In the genomic region with DNA sequence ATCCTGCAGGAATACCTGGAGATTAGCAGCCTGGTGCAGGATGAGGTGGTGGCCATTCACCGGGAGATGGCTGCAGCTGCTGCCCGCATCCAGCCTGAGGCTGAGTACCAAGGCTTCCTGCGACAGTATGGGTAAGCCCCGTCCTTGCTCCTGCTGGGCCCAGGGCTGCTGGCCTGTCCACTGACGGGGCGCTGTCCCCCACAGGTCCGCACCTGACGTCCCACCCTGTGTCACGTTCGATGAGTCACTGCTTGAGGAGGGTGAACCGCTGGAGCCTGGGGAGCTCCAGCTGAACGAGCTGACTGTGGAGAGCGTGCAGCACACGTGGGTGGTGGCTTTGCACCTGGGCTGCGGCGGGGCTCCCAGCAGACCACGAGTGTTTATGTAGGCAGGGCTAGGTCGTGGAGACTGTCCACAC, we compare ENCODE assay signal across 21 cellular contexts. TPM values are rescaled to one million over a fixed set of nuclear protein-coding genes. Genes with fewer than 3 reads are reported as not detected.
DNase-seq lines count a peak whose midpoint lies in the region; ATAC-seq and TF ChIP-seq lines count a peak whose summit lies in the region.
"Had no signal": no experiment of that assay in that cellular context is flagged by ENCODE, and none has a peak within 500 bp of the region (broad histone marks: within the 10 kb centered on the region; RNA-seq: fewer than 3 reads in every experiment).

No MANE protein-coding gene starts in this region.

- no CpG with 5 or more reads among the region's 18 CpGs for WGBS in neuronal stem cell (ENCODE audit: extremely low coverage in 2 of 2, insufficient read length in 2 of 2, insufficient replicate concordance in 1 of 2), 2 donors

- peak overlapping the region; percentile 48 for H3K18ac ChIP-seq in neuronal stem cell (ENCODE audit: low read length)

- no peak overlapping the region for H2AFZ ChIP-seq in neuronal stem cell (ENCODE audit: low read length)

- no peaks in the 10 kb centered on the region for H3K9me3 ChIP-seq in HEK293 (ENCODE audit: control insufficient read depth, insufficient read depth, low read depth, low read length)
- no peaks in the 10 kb centered on the region for H3K9me3 ChIP-seq in neuronal stem cell (replicated peaks in 1 of 2; ENCODE audit: control insufficient read depth in 2 of 2, insufficient read depth in 1 of 2, low read depth in 1 of 2, low read length in 2 of 2)
- no peaks in the 10 kb centered on the region for H3K9me3 ChIP-seq in Caco-2
- H3K9me3 ChIP-seq: transverse colon had no signal

- TF ChIP-seq CTCF in HEK293 (tag by site-specific recombination; IDR thresholded peaks at IDR 0.05) (no peak), Caco-2 (IDR thresholded peaks at IDR 0.05; ENCODE audit: insufficient read depth in 1 of 2, low read depth in 1 of 2, low read length in 1 of 2, severe bottlenecking in 1 of 2, unreplicated experiment in 1 of 2) (no peak), brain microvascular endothelial cell (IDR thresholded peaks at IDR 0.05; ENCODE audit: low read depth, low read length, missing control alignments) (no peak)

- no peak overlapping the region for H3K27ac Mint-ChIP-seq in activated CD8-positive, alpha-beta T cell treated with anti-CD3 and anti-CD28 coated beads, Interleukin-2, amount 10 ng/mL, durations not matched to agents 7 days and 5 days
- H3K27ac Mint-ChIP-seq in Caco-2 (ENCODE audit: unreplicated experiment), result no peak overlapping the region
- H3K27ac Mint-ChIP-seq: HFFc6, mesothelial cell of epicardium, nephron progenitor cell had no signal

- H3K4me3 ChIP-seq in HEK293 (ENCODE audit: low read depth, low read length) (no peak overlapping the region), neuronal stem cell (ENCODE audit: low read length in 2 of 2) (peak overlapping the region in 1 of 2 donors; percentile 27), Caco-2 (ENCODE audit: low read depth, low read length) (no peak overlapping the region), brain microvascular endothelial cell (ENCODE audit: low read depth, low read length) (no peak overlapping the region)
- H3K4me3 ChIP-seq: transverse colon had no signal

- H2BK120ac ChIP-seq in neuronal stem cell (ENCODE audit: low read depth, low read length), result no peak overlapping the region

- ATAC-seq in activated CD8-positive, alpha-beta T cell treated with anti-CD3 and anti-CD28 coated beads, Interleukin-2, amount 10 ng/mL, durations not matched to agents 7 days and 5 days, result peak; percentile 42
- no peak for ATAC-seq in SK-N-SH treated with all-trans-retinoic acid at 6 μM for 48 hours
- ATAC-seq: left lobe of liver; stimulated activated naive CD8-positive, alpha-beta T cell treated with anti-CD3 and anti-CD28 coated beads, Interleukin-15, amount 100 ng/mL, for 72 hours had no signal

- no peak overlapping the region for H4K8ac ChIP-seq in neuronal stem cell (ENCODE audit: low read depth, low read length)

- no peak overlapping the region for H2BK15ac ChIP-seq in neuronal stem cell (ENCODE audit: low read length)

- POLR2A ChIA-PET in HEK293 (lab: Yijun Ruan, JAX), result interaction anchor here (0.6 to 1.0 kb wide), 2 partner anchors 20 to 54 kb away, joined by 3 to 4 read pairs; no protein-coding TSS in a partner anchor
- POLR2A ChIA-PET in activated CD8-positive, alpha-beta T cell treated with anti-CD3 and anti-CD28 coated beads, Interleukin-2, amount 10 ng/mL, durations not matched to agents 7 days and 5 days (lab: Charles Lee), result no interaction called here
- POLR2A ChIA-PET in Caco-2 (lab: Charles Lee), result no interaction called here

- H3K27me3 ChIP-seq in neuronal stem cell (ENCODE audit: control insufficient read depth in 3 of 3, insufficient read depth in 3 of 3, low read depth in 1 of 3, low read length in 3 of 3) (no peaks in the 10 kb centered on the region), Caco-2 (replicated peaks; ENCODE audit: control insufficient read depth, insufficient read depth, low read length) (no peaks in the 10 kb centered on the region), brain microvascular endothelial cell (replicated peaks) (no peaks in the 10 kb centered on the region)
- H3K27me3 ChIP-seq: transverse colon had no signal

- intact Hi-C loops in Caco-2 (cut with micrococcal nuclease; ENCODE audit: unreplicated experiment), result loop anchor here (5.0 kb wide), 1 partner anchor 597 kb away; no protein-coding TSS in a partner anchor

- H4K91ac ChIP-seq in neuronal stem cell (ENCODE audit: low read depth, low read length, poor library complexity), result no peak overlapping the region

- H2AK5ac ChIP-seq in neuronal stem cell (ENCODE audit: low read depth, low read length), result no peak overlapping the region

- peak; percentile 38 for DNase-seq in activated CD8-positive, alpha-beta T cell treated with anti-CD3 and anti-CD28 coated beads, Interleukin-2, amount 10 ng/mL, durations not matched to agents 7 days and 5 days
- DNase-seq in neuronal stem cell (ENCODE audit: low spot score), result no peak
- no peak for DNase-seq in Caco-2
- no peak for DNase-seq in brain microvascular endothelial cell
- DNase-seq: activated naive CD4-positive, alpha-beta T cell; aorta; COR-L47; glutamatergic neuron; HFFc6; MV-4-11; NCI-H2029; NCI-H446; nephron progenitor cell; stimulated activated CD4-positive, alpha-beta T cell treated with anti-CD3 and anti-CD28 coated beads, Interleukin-2, amount 100 ng/mL, for 24 hours; stimulated activated naive CD8-positive, alpha-beta T cell treated with anti-CD3 and anti-CD28 coated beads, Interleukin-15, amount 100 ng/mL, for 72 hours; transverse colon had no signal

- no peak overlapping the region for H3K4me3 Mint-ChIP-seq in activated CD8-positive, alpha-beta T cell treated with anti-CD3 and anti-CD28 coated beads, Interleukin-2, amount 10 ng/mL, durations not matched to agents 7 days and 5 days
- H3K4me3 Mint-ChIP-seq in Caco-2 (ENCODE audit: unreplicated experiment), result no peak overlapping the region
- H3K4me3 Mint-ChIP-seq: HFFc6; mesothelial cell of epicardium; nephron progenitor cell; stimulated activated naive CD8-positive, alpha-beta T cell treated with anti-CD3 and anti-CD28 coated beads, Interleukin-15, amount 100 ng/mL, for 72 hours had no signal

- in situ Hi-C loops in brain microvascular endothelial cell (cut with HindIII; ENCODE audit: low pct_ligation_motif_present, low sequenced_read_pairs), result no loop called here

- peak overlapping the region; percentile 32 for H3K9ac ChIP-seq in neuronal stem cell (ENCODE audit: low read depth, low read length, poor library complexity)
- H3K9ac ChIP-seq: KMS-11 had no signal

- H3K36me3 ChIP-seq in HEK293 (ENCODE audit: control insufficient read depth in 2 of 2, insufficient read depth in 1 of 2, low read length in 2 of 2) (no peaks in the 10 kb centered on the region), neuronal stem cell (replicated peaks in 1 of 2; ENCODE audit: control insufficient read depth in 2 of 2, insufficient read depth in 2 of 2, low read length in 2 of 2) (peaks cover 0 to 2% of the 10 kb centered on the region in 2 donors), Caco-2 (ENCODE audit: control insufficient read depth, insufficient read depth, low read length) (no peaks in the 10 kb centered on the region), brain microvascular endothelial cell (replicated peaks) (peaks cover 9% of the 10 kb centered on the region)
- H3K36me3 ChIP-seq: transverse colon had no signal

- peak overlapping the region; percentile 82 for H3K14ac ChIP-seq in neuronal stem cell (ENCODE audit: low read length)

- H3K4me1 ChIP-seq in HEK293 (ENCODE audit: control insufficient read depth, insufficient read depth, low read length) (no peaks in the 10 kb centered on the region), neuronal stem cell (ENCODE audit: control insufficient read depth in 2 of 2, insufficient read depth in 1 of 2, low read depth in 1 of 2, low read length in 2 of 2) (peaks cover 1 to 6% of the 10 kb centered on the region in 2 donors), Caco-2 (no peaks in the 10 kb centered on the region)

- H3K27me3 Mint-ChIP-seq in activated CD8-positive, alpha-beta T cell treated with anti-CD3 and anti-CD28 coated beads, Interleukin-2, amount 10 ng/mL, durations not matched to agents 7 days and 5 days (ENCODE audit: low read depth), result no peaks in the 10 kb centered on the region
- H3K27me3 Mint-ChIP-seq in Caco-2 (ENCODE audit: insufficient read depth, unreplicated experiment), result no peaks in the 10 kb centered on the region

- CTCF ChIA-PET in HEK293 (lab: Yijun Ruan, JAX) (interaction anchor here (0.5 to 2.3 kb wide), 6 partner anchors 12 to 383 kb away, joined by 3 to 13 read pairs (median 4); a partner anchor contains a TSS), Caco-2 (lab: Charles Lee) (interaction anchor here (0.7 kb wide), 1 partner anchor 43 kb away, joined by 3 read pairs; a partner anchor contains a TSS)
- CTCF ChIA-PET in activated CD8-positive, alpha-beta T cell treated with anti-CD3 and anti-CD28 coated beads, Interleukin-2, amount 10 ng/mL, durations not matched to agents 7 days and 5 days (lab: Charles Lee), result interaction anchor here (0.9 to 1.7 kb wide), 4 partner anchors 43 to 570 kb away, joined by 3 to 10 read pairs (median 5); a partner anchor contains a TSS

- H3K27ac ChIP-seq in HEK293 (ENCODE audit: extremely low read depth, low read depth, low read length), result no peak overlapping the region
- H3K27ac ChIP-seq in neuronal stem cell (replicated peaks; ENCODE audit: low read length), result no peak overlapping the region
- no peak overlapping the region for H3K27ac ChIP-seq in brain microvascular endothelial cell
- H3K27ac ChIP-seq: KMS-11, transverse colon had no signal

- H2BK5ac ChIP-seq in neuronal stem cell (ENCODE audit: low read length), result peak overlapping the region; percentile 60

- peaks cover 31% of the 10 kb centered on the region for H3K4me1 Mint-ChIP-seq in activated CD8-positive, alpha-beta T cell treated with anti-CD3 and anti-CD28 coated beads, Interleukin-2, amount 10 ng/mL, durations not matched to agents 7 days and 5 days (ENCODE audit: low read depth)
- H3K4me1 Mint-ChIP-seq in Caco-2 (ENCODE audit: low read depth, unreplicated experiment), result no peaks in the 10 kb centered on the region

- no peak overlapping the region for H3K4ac ChIP-seq in neuronal stem cell (ENCODE audit: low read length)

- H3K79me1 ChIP-seq in neuronal stem cell (ENCODE audit: low read depth, low read length), result peaks cover 2% of the 10 kb centered on the region

- H2BK12ac ChIP-seq in neuronal stem cell (ENCODE audit: low read length), result peak overlapping the region; percentile 90

- H3K4me2 ChIP-seq in neuronal stem cell (ENCODE audit: insufficient read depth, low read length, poor library complexity, severe bottlenecking), result no peak overlapping the region
- H3K4me2 ChIP-seq: KMS-11 had no signal

- peaks cover 22% of the 10 kb centered on the region for H3K36me3 Mint-ChIP-seq in activated CD8-positive, alpha-beta T cell treated with anti-CD3 and anti-CD28 coated beads, Interleukin-2, amount 10 ng/mL, durations not matched to agents 7 days and 5 days (ENCODE audit: low read depth)
- H3K36me3 Mint-ChIP-seq in Caco-2 (ENCODE audit: insufficient read depth, unreplicated experiment), result no peaks in the 10 kb centered on the region

- peak overlapping the region; percentile 65 for H3K23ac ChIP-seq in neuronal stem cell (ENCODE audit: low read depth, low read length, poor library complexity)

- H3K9me3 Mint-ChIP-seq in activated CD8-positive, alpha-beta T cell treated with anti-CD3 and anti-CD28 coated beads, Interleukin-2, amount 10 ng/mL, durations not matched to agents 7 days and 5 days (ENCODE audit: insufficient read depth), result no peaks in the 10 kb centered on the region
- H3K9me3 Mint-ChIP-seq in Caco-2 (ENCODE audit: unreplicated experiment), result no peaks in the 10 kb centered on the region
- H3K9me3 Mint-ChIP-seq: HFFc6; mesothelial cell of epicardium; nephron progenitor cell; stimulated activated naive CD8-positive, alpha-beta T cell treated with anti-CD3 and anti-CD28 coated beads, Interleukin-15, amount 100 ng/mL, for 72 hours had no signal

- no TSS peak for BruUV-seq in Caco-2 (replicated peaks; lab: Mats Ljungman, UMichigan)

RNA-seq across cellular contexts. Expression of a gene that starts 5.0 kb away (rescaled TPM):
- total RNA-seq in activated CD8-positive, alpha-beta T cell treated with anti-CD3 and anti-CD28 coated beads, Interleukin-2, amount 10 ng/mL, durations not matched to agents 7 days and 5 days, result 10 to 100 TPM; 10.5 to 11.1 TPM
- polyA plus RNA-seq in neuronal stem cell (2013, experiment 1 of 2), result 2.6 TPM
- polyA plus RNA-seq in neuronal stem cell (2013, experiment 2 of 2), result 2.3 TPM
- 1.7 and 1.8 TPM in 2 replicates for total RNA-seq in Caco-2 (2022)

RNA-seq across cellular contexts. Expression of a gene that starts 13.8 kb away (rescaled TPM):
- 10 to 100 TPM; 82.7 to 97.7 TPM for total RNA-seq in activated CD8-positive, alpha-beta T cell treated with anti-CD3 and anti-CD28 coated beads, Interleukin-2, amount 10 ng/mL, durations not matched to agents 7 days and 5 days
- 41.6 TPM for polyA plus RNA-seq in neuronal stem cell (2013, experiment 1 of 2)
- polyA plus RNA-seq in neuronal stem cell (2013, experiment 2 of 2), result 37.8 TPM
- 64.9 and 69.8 TPM in 2 replicates for total RNA-seq in Caco-2 (2022)

RNA-seq across cellular contexts. Expression of a gene that starts 20.9 kb away (rescaled TPM):
- total RNA-seq in activated CD8-positive, alpha-beta T cell treated with anti-CD3 and anti-CD28 coated beads, Interleukin-2, amount 10 ng/mL, durations not matched to agents 7 days and 5 days, result 10 to 100 TPM; 86.0 to 86.5 TPM
- 19.3 TPM for polyA plus RNA-seq in neuronal stem cell (2013, experiment 1 of 2)
- 19.0 TPM for polyA plus RNA-seq in neuronal stem cell (2013, experiment 2 of 2)
- total RNA-seq in Caco-2 (2022), result 41.5 and 43.0 TPM in 2 replicates

RNA-seq across cellular contexts. Expression of a gene that starts 43.0 kb away (rescaled TPM):
- total RNA-seq in activated CD8-positive, alpha-beta T cell treated with anti-CD3 and anti-CD28 coated beads, Interleukin-2, amount 10 ng/mL, durations not matched to agents 7 days and 5 days, result 10 to 100 TPM; 23.8 to 26.9 TPM
- polyA plus RNA-seq in neuronal stem cell (2013, experiment 1 of 2), result 17.1 TPM
- 16.8 TPM for polyA plus RNA-seq in neuronal stem cell (2013, experiment 2 of 2)
- total RNA-seq in Caco-2 (2022), result 20.0 and 21.6 TPM in 2 replicates

RNA-seq across cellular contexts. Expression of a gene that starts 45.8 kb away (rescaled TPM):
- total RNA-seq in activated CD8-positive, alpha-beta T cell treated with anti-CD3 and anti-CD28 coated beads, Interleukin-2, amount 10 ng/mL, durations not matched to agents 7 days and 5 days, result 10 to 100 TPM; 74.6 to 81.4 TPM
- polyA plus RNA-seq in neuronal stem cell (2013, experiment 1 of 2), result 29.4 TPM
- 28.4 TPM for polyA plus RNA-seq in neuronal stem cell (2013, experiment 2 of 2)
- total RNA-seq in Caco-2 (2022), result 62.6 and 63.8 TPM in 2 replicates
